8 cellular contexts compared by ENCODE assay signal in the genomic region with DNA sequence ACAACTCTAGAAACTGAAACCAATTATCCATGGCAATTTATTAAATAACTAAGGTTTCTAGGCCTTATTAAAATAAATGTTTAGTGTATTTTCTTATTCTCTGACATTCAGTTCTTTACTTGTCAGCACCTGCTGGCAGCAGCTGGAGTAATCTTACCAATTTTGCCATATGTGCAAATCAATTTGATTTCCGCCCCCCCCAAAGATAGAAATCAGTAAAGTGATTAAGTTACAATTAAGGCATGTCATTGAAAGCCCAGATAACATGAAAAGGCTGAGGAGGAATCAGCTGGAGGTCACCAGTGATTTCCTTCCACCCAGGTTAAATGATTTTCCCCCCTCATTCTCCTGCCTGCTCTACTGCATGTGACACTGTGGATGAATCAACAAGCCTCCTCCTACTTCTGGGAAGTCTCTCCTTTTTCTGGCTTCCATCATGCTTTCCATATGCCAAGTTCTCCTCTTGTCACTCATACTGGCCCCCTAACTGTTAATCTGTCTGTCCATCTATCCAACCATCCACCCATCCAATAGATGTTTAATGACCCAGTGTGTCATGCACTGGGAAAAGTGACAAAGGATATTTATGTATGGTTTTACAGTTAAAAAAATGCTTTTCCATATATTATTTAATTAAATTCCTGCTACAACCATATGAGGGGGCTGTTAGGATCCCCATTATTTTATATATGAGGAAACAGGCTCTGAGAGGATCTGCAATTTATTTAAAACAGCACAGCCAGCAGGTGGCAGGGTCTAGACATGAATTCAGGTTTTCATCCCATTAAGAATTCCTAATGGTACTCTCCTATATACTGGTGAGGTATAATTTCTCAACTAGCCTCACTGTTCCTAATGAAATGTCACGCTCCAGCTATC.
DNase-seq lines count a peak whose midpoint lies in the region; TF ChIP-seq lines count a peak whose summit lies in the region.

No MANE protein-coding gene starts in this region.

- no peaks in the 10 kb centered on the region for H3K36me3 Mint-ChIP-seq in MCF 10A (ENCODE audit: insufficient read depth, unreplicated experiment)

- H3K27ac Mint-ChIP-seq in MCF 10A (ENCODE audit: low read depth, unreplicated experiment), result no peak overlapping the region

- no peaks in the 10 kb centered on the region for H3K27me3 Mint-ChIP-seq in MCF 10A (ENCODE audit: insufficient read depth, unreplicated experiment)

- H3K4me3 ChIP-seq in BJ (ENCODE audit: low read depth, low read length), result no peak overlapping the region
- H3K4me3 ChIP-seq in kidney epithelial cell (ENCODE audit: low read depth, low read length), result no peak overlapping the region
- H3K4me3 ChIP-seq in testis, result no peak overlapping the region

- intact Hi-C loops in MCF 10A (cut with micrococcal nuclease), result loop anchor here (1.0 to 5.0 kb wide), 6 partner anchors 108 to 407 kb away; partner anchors contain the start of gene ATXN7L1
- intact Hi-C loops in testis (cut with DNase I; ENCODE audit: low total_unique reads), result loop anchor here (10.0 kb wide), 2 partner anchors 255 to 285 kb away; no protein-coding TSS in a partner anchor

- no peak for DNase-seq in BJ (ENCODE audit: low read depth)
- peak; percentile 40 for DNase-seq in H4 (ENCODE audit: low spot score)
- peak; percentile 77 for DNase-seq in NCI-H69 (lab: John Stamatoyannopoulos, UW)
- DNase-seq in MCF 10A (ENCODE audit: unreplicated experiment), result peak; percentile 61
- no peak for DNase-seq in kidney epithelial cell (ENCODE audit: low read depth)
- DNase-seq in testis, result peak; percentile 72
- DNase-seq in occipital lobe (lab: John Stamatoyannopoulos, UW), result no peak
- DNase-seq in T-helper 9 cell, result no peak

- POLR2A ChIA-PET in BJ (lab: Charles Lee), result interaction anchor here (0.7 kb wide), 1 partner anchor 394 kb away, joined by 4 read pairs; no protein-coding TSS in a partner anchor
- POLR2A ChIA-PET in MCF 10A (lab: Yijun Ruan, JAX), result interaction anchor here (0.7 to 0.8 kb wide), 3 partner anchors 45 to 287 kb away, joined by 3 to 4 read pairs (median 3); no protein-coding TSS in a partner anchor

- H3K36me3 ChIP-seq in BJ (ENCODE audit: control insufficient read depth, insufficient read depth, low read length), result no peaks in the 10 kb centered on the region; the same call in 1 of the 2 replicates
- H3K36me3 ChIP-seq in kidney epithelial cell (ENCODE audit: control insufficient read depth, insufficient read depth, low read length), result no peaks in the 10 kb centered on the region
- no peaks in the 10 kb centered on the region for H3K36me3 ChIP-seq in testis (ENCODE audit: low read depth, missing control alignments)

- CTCF ChIA-PET in BJ (lab: Yijun Ruan, JAX), result interaction anchor here (0.6 to 6.0 kb wide), 42 partner anchors 8 to 394 kb away, joined by 3 to 128 read pairs (median 4); partner anchors contain the start of gene ATXN7L1
- CTCF ChIA-PET in MCF 10A (lab: Yijun Ruan, JAX), result interaction anchor here (0.6 to 10.4 kb wide), 61 partner anchors 9 to 1289 kb away, joined by 3 to 138 read pairs (median 4); no protein-coding TSS in a partner anchor

- no peak overlapping the region for H3K4me3 Mint-ChIP-seq in MCF 10A (ENCODE audit: unreplicated experiment)

- H3K4me1 ChIP-seq in testis, result no peaks in the 10 kb centered on the region

- BruUV-seq in MCF 10A (replicated peaks; lab: Mats Ljungman, UMichigan), result no TSS peak

- no peak overlapping the region for H3K27ac ChIP-seq in testis

- no peaks in the 10 kb centered on the region for H3K9me3 ChIP-seq in testis

- H3K27me3 ChIP-seq in BJ (ENCODE audit: control insufficient read depth, insufficient read depth, low read length) (no peaks in the 10 kb centered on the region), kidney epithelial cell (ENCODE audit: control insufficient read depth, insufficient read depth, low read length) (no peaks in the 10 kb centered on the region), testis (no peaks in the 10 kb centered on the region)

- 83 to 88% methylated on average over 2 of the region's 2 CpGs for WGBS in testis, 2 donors

- no peaks in the 10 kb centered on the region for H3K4me1 Mint-ChIP-seq in MCF 10A (ENCODE audit: insufficient read depth, unreplicated experiment)

- H3K9me3 Mint-ChIP-seq in MCF 10A (ENCODE audit: unreplicated experiment), result no peaks in the 10 kb centered on the region

- TF ChIP-seq POLR2A in testis (IDR thresholded peaks at IDR 0.05), result no peak

- TF ChIP-seq CTCF in BJ (IDR thresholded peaks at IDR 0.05; ENCODE audit: insufficient read depth, low read depth, low read length) (peak; percentile 52), MCF 10A (IDR thresholded peaks at IDR 0.05; ENCODE audit: unreplicated experiment) (peak; percentile 62), kidney epithelial cell (IDR thresholded peaks at IDR 0.05; ENCODE audit: insufficient read depth, low read length, poor library complexity, severe bottlenecking) (peak; percentile 46), testis (IDR thresholded peaks at IDR 0.05) (peak; percentile 40 to 57 (median 52))

Comparison
In these comparisons a context has a peak if more than half of its experiments do, and no peak if none do; other contexts are left out.
1. DNase-seq: peak in H4 (single experiment), NCI-H69 (single experiment), MCF 10A (single experiment) and testis (single experiment); none in BJ (single experiment), kidney epithelial cell (single experiment), occipital lobe (single experiment) and T-helper 9 cell (single experiment).
2. Peak in every context shown above with its lines, with median percentiles within 50 percentile points of each other: CTCF ChIP-seq.